ENCODE assay signal across 10 cellular contexts in the genomic region with DNA sequence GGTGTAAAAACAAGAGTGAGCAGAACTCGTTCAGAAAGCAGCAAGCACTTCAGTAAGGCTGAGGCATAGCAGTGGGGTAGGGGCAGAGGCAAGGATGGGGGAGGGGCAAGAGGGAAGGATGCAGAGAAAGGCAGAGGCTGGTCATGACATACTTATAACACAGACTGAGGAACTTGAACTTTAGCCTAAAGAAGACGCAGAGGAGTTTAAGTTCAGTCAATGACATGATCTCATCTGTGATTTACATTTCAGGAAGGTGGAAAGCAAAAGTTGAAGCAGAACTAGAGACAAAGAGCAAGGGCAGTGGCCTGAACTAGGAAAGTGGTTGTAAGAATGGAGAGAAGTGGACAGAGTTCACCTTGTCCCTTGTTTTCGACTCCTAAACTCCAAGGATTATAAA. TPM values are rescaled to one million over a fixed set of nuclear protein-coding genes. Genes with fewer than 3 reads are reported as not detected.
DNase-seq lines count a peak whose midpoint lies in the region; ATAC-seq and TF ChIP-seq lines count a peak whose summit lies in the region.
"Had no signal": no experiment of that assay in that cellular context is flagged by ENCODE, and none has a peak within 500 bp of the region (broad histone marks: within the 10 kb centered on the region; RNA-seq: fewer than 3 reads in every experiment).

No MANE protein-coding gene starts in this region.

- peaks cover 8% of the 10 kb centered on the region for H3K79me2 ChIP-seq in DOHH2 (ENCODE audit: control insufficient read depth, low read length)

- peaks cover 36% of the 10 kb centered on the region for H3K4me1 ChIP-seq in DOHH2 (ENCODE audit: control insufficient read depth, low read length)
- H3K4me1 ChIP-seq in stomach = peaks cover 0 to 33% (median 11%) of the 10 kb centered on the region in 4 donors

- H3K27ac ChIP-seq in DOHH2 (ENCODE audit: low read depth, low read length) = peak overlapping the region; percentile 18
- peak overlapping the region in 1 of 5 donors; percentile 14 for H3K27ac ChIP-seq in stomach

- peaks cover 2% of the 10 kb centered on the region for H3K36me3 Mint-ChIP-seq in IgD-negative memory B cell

- intact Hi-C loops in stomach (cut with DNase I; ENCODE audit: low total_unique reads) = no loop called here

- no peak for TF ChIP-seq EP300 in stomach (IDR thresholded peaks at IDR 0.05)

- TF ChIP-seq CTCF in DOHH2 (IDR thresholded peaks at IDR 0.05; ENCODE audit: low read depth, low read length, poor library complexity, severe bottlenecking) = no peak
- no peak for TF ChIP-seq CTCF in stomach (IDR thresholded peaks at IDR 0.05)

- H3K27me3 Mint-ChIP-seq in IgD-negative memory B cell = no peaks in the 10 kb centered on the region

- DNase-seq in islet precursor cell = peak; percentile 56
- DNase-seq in mesenteric fat pad (ENCODE audit: low spot score) = no peak
- DNase-seq in stimulated activated CD4-positive, alpha-beta T cell treated with anti-CD3 and anti-CD28 coated beads, Interleukin-15, amount 100 ng/mL, for 24 hours = no peak
- no peak for DNase-seq in HuH-7 (ENCODE audit: low spot score)
- DNase-seq in stomach = no peak
- DNase-seq: activated naive CD4-positive, alpha-beta T cell treated with Interleukin-2 at 50 U/mL for 16 hours; C1 segment of cervical spinal cord had no signal

- no peak for TF ChIP-seq POLR2A in stomach (IDR thresholded peaks at IDR 0.05)

- peak overlapping the region; percentile 56 to 87 (median 76) for H3K27ac Mint-ChIP-seq in IgD-negative memory B cell

- H3K4me3 Mint-ChIP-seq in IgD-negative memory B cell = peak overlapping the region in 3 of 4 donors; percentile 15 to 85 (median 46)

- WGBS in stomach, 5 donors = 55 to 69% (median 67%) methylated on average over 3 of the region's 3 CpGs

- H3K27me3 ChIP-seq in DOHH2 (ENCODE audit: control insufficient read depth, low read length) (no peaks in the 10 kb centered on the region), stomach (no peaks in the 10 kb centered on the region)

- H3K4me3 ChIP-seq in DOHH2 (ENCODE audit: low read length) (peak overlapping the region; percentile 26), stomach (no peak overlapping the region)

- H3K9me3 ChIP-seq in DOHH2 (ENCODE audit: control insufficient read depth, insufficient read depth, low read length) (no peaks in the 10 kb centered on the region), stomach (no peaks in the 10 kb centered on the region)

- H3K36me3 ChIP-seq in DOHH2 (ENCODE audit: control insufficient read depth, low read length) = peaks cover 4% of the 10 kb centered on the region; the same call in 1 of the 2 replicates
- H3K36me3 ChIP-seq in stomach = no peaks in the 10 kb centered on the region

- H3F3A ChIP-seq in DOHH2 (ENCODE audit: control insufficient read depth, insufficient read depth) = peaks cover 10% of the 10 kb centered on the region

- H3K4me2 ChIP-seq in DOHH2 (ENCODE audit: low read length) = peak overlapping the region; percentile 70

- ATAC-seq in GM21381 (IDR thresholded peaks at IDR 0.05; ENCODE audit: unreplicated experiment) = peak; percentile 28

- H4K20me1 ChIP-seq in DOHH2 (ENCODE audit: control insufficient read depth, insufficient read depth, low read depth, low read length) = no peaks in the 10 kb centered on the region

- H3K9me3 Mint-ChIP-seq in IgD-negative memory B cell = no peaks in the 10 kb centered on the region

- H3K4me1 Mint-ChIP-seq in IgD-negative memory B cell = peaks cover 28% of the 10 kb centered on the region in 3 donors

- H3K9me2 ChIP-seq in DOHH2 (replicated peaks; ENCODE audit: control insufficient read depth, low read length) = no peaks in the 10 kb centered on the region

RNA-seq across cellular contexts. Expression of a gene that starts 15.8 kb away (rescaled TPM):
- 1.2 TPM for polyA plus RNA-seq in IgD-negative memory B cell
- total RNA-seq in mesenteric fat pad = 7.4 TPM
- 10 to 100 TPM in 2 of 5 donors, 1 to 10 TPM in 2, not detected in 1; 2.0 to 41.7 (median 14.5) TPM for total RNA-seq in stomach
- polyA plus RNA-seq in stomach = 1 to 10 TPM in 2 of 3 donors, under 1 TPM in 1; 0.76 to 2.2 (median 1.4) TPM
